ENCODE assay signal across 12 cellular contexts in the genomic region with DNA sequence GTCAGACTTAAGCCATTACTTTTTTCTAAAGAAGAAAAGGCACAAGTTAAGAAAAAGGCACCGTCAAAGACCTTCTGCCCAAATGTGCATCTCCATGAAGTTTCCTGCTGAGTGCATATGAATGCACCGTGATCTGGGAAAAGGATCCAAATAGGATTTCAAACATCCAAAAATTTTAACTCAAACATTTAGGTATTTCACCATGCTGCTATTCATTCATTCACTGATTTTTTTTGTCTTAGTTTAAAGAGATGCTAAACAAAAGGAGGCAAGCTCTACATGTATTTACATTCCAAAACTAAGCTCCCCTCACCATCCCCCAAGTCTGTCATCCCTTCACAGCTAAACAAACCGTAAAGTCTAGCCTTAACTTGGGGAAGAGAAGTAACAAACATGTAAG.
DNase-seq lines count a peak whose midpoint lies in the region; ATAC-seq and TF ChIP-seq lines count a peak whose summit lies in the region.
"Had no signal": no experiment of that assay in that cellular context is flagged by ENCODE, and none has a peak within 500 bp of the region (broad histone marks: within the 10 kb centered on the region; RNA-seq: fewer than 3 reads in every experiment).

No MANE protein-coding gene starts in this region.

- H3K36me3 ChIP-seq in HUES48 (ENCODE audit: control insufficient read depth, insufficient read depth, low read length) (no peaks in the 10 kb centered on the region), endodermal cell (ENCODE audit: control insufficient read depth, insufficient read depth, low read length) (no peaks in the 10 kb centered on the region)

- ATAC-seq in GM21423 (IDR thresholded peaks at IDR 0.05; ENCODE audit: unreplicated experiment): no peak
- no peak for ATAC-seq in GM19467 (IDR thresholded peaks at IDR 0.05; ENCODE audit: unreplicated experiment)

- H3K4me3 ChIP-seq in HUES48 (ENCODE audit: low read depth, low read length) (peak overlapping the region; percentile 50), endodermal cell (ENCODE audit: low read length) (peak overlapping the region; percentile 55)

- peak; percentile 74 for DNase-seq in endodermal cell
- peak; percentile 56 for DNase-seq in iPS-NIHi7 (ENCODE audit: extremely low spot score)
- DNase-seq in AG20443 (ENCODE audit: low spot score): no peak
- no peak for DNase-seq in activated CD4-positive, alpha-beta T cell treated with anti-CD3 and anti-CD28 coated beads, Interleukin-2, amount 50 U/mL, for 4 hours
- DNase-seq: C1 segment of cervical spinal cord, DMS153, Kasumi-1, NCI-H187 treated with DMSO at 0.1 percent for 48 hours, SHP77 had no signal

- H3K4me3 Mint-ChIP-seq in endodermal cell: peak overlapping the region; percentile 27

- H3K36me3 Mint-ChIP-seq in endodermal cell (ENCODE audit: low read depth): peaks cover 17% of the 10 kb centered on the region

- H3K9me3 ChIP-seq in HUES48 (ENCODE audit: control insufficient read depth, insufficient read depth, low read length) (peaks cover 6% of the 10 kb centered on the region; the same call in 1 of the 2 replicates), endodermal cell (ENCODE audit: control insufficient read depth, low read length) (peaks cover 17% of the 10 kb centered on the region)

- H3K27me3 Mint-ChIP-seq in endodermal cell (ENCODE audit: insufficient read depth): no peaks in the 10 kb centered on the region

- no peak for TF ChIP-seq CTCF in endodermal cell (conservative IDR thresholded peaks at IDR 0.05)

- H3K27ac ChIP-seq in HUES48 (ENCODE audit: low read depth, low read length) (peak overlapping the region; percentile 99), endodermal cell (ENCODE audit: low read depth, low read length) (peak overlapping the region; percentile 52)

- H3K9me3 Mint-ChIP-seq in endodermal cell: peaks cover 17% of the 10 kb centered on the region

- H3K4me1 ChIP-seq in HUES48 (ENCODE audit: control insufficient read depth, insufficient read depth, low read length): peaks cover 61% of the 10 kb centered on the region
- peaks cover 10% of the 10 kb centered on the region for H3K4me1 ChIP-seq in endodermal cell (ENCODE audit: control insufficient read depth, insufficient read depth, low read length)

- H3K4me1 Mint-ChIP-seq in endodermal cell: peaks cover 65% of the 10 kb centered on the region

- H3K9ac ChIP-seq in HUES48 (ENCODE audit: low read depth, low read length) (peak overlapping the region; percentile 45; the same call in 1 of the 2 replicates), endodermal cell (ENCODE audit: extremely low read depth, low read length, poor library complexity, severe bottlenecking) (no peak overlapping the region)

- 4 to 17% methylated on average over 2 to 3 of the region's 3 CpGs for WGBS in endodermal cell (ENCODE audit: insufficient coverage in 1 of 2, insufficient read length in 1 of 2), 2 experiments

- peak overlapping the region; percentile 57 for H3K27ac Mint-ChIP-seq in endodermal cell

- H3K27me3 ChIP-seq in HUES48 (ENCODE audit: control insufficient read depth, insufficient read depth, low read length): no peaks in the 10 kb centered on the region
- no peaks in the 10 kb centered on the region for H3K27me3 ChIP-seq in endodermal cell (ENCODE audit: control insufficient read depth, insufficient read depth, low read length, poor library complexity, severe bottlenecking)

Comparison
In these comparisons a context has a peak if more than half of its experiments do, and no peak if none do; other contexts are left out.
1. DNase-seq: peak in endodermal cell (single experiment) and iPS-NIHi7 (single experiment); none in AG20443 (single experiment) and activated CD4-positive, alpha-beta T cell treated with anti-CD3 and anti-CD28 coated beads, Interleukin-2, amount 50 U/mL, for 4 hours (0 of 2).